1 cellular context compared by ENCODE assay signal in genomic region chr11:118620529-118621070, GRCh38.
A peak's percentile ranks its signal among the peaks of the same experiment; 100 is the strongest.
TF ChIP-seq lines count a peak whose summit lies in the region.

No MANE protein-coding gene starts in this region.

TF ChIP-seq in HepG2, 621 proteins besides CTCF, POLR2A, EP300 and RAD21 (continued from another document and continues in another):
- TF ChIP-seq ZNF737 (CRISPR knock-in tag; IDR thresholded peaks at IDR 0.05; ENCODE audit: borderline replicate concordance) (0 out of 2 replicates have a peak, but pooled peaks have one; percentile 39), WIZ (CRISPR knock-in tag; IDR thresholded peaks at IDR 0.05) (0 out of 2 replicates have a peak, but pooled peaks have one; percentile 34), ZNF704 (CRISPR knock-in tag; IDR thresholded peaks at IDR 0.05; ENCODE audit: borderline replicate concordance) (0 out of 2 replicates have a peak, but pooled peaks have one; percentile 16), ZNF430 (CRISPR knock-in tag; IDR thresholded peaks at IDR 0.05) (peak; percentile 94), KLF16 (CRISPR knock-in tag; IDR thresholded peaks at IDR 0.05) (peak in 1 of 2 experiments; percentile 14; a peak in 1 of 4 replicates), NCOA1 (CRISPR knock-in tag; IDR thresholded peaks at IDR 0.05) (0 out of 2 replicates have a peak, but pooled peaks have one; percentile 16), POLR2AphosphoS5 (IDR thresholded peaks at IDR 0.05; ENCODE audit: low read depth, low read length) (peak; percentile 92), KLF6 (CRISPR knock-in tag; IDR thresholded peaks at IDR 0.05) (0 out of 2 replicates have a peak, but pooled peaks have one; percentile 14), ZNF292 (CRISPR knock-in tag; IDR thresholded peaks at IDR 0.05; ENCODE audit: borderline replicate concordance, low read depth) (peak; percentile 30; the same call in 1 of the 2 replicates), SRSF1 (optimal IDR thresholded peaks at IDR 0.05; ENCODE audit: low read depth, low read length) (peak; percentile 24), ZNF770 (CRISPR knock-in tag; IDR thresholded peaks at IDR 0.05) (no peak; the same call in none of the 2 replicates), SPEN (CRISPR knock-in tag; IDR thresholded peaks at IDR 0.05; ENCODE audit: low read depth) (peak; percentile 73), PCBP2 (optimal IDR thresholded peaks at IDR 0.05; ENCODE audit: low read depth, low read length, poor library complexity, severe bottlenecking) (no peak), ZFP91 (CRISPR knock-in tag; IDR thresholded peaks at IDR 0.05; ENCODE audit: borderline replicate concordance) (peak; percentile 86), MED8 (CRISPR knock-in tag; IDR thresholded peaks at IDR 0.05; ENCODE audit: insufficient replicate concordance) (peak; percentile 43), FOXA3 (CRISPR knock-in tag; IDR thresholded peaks at IDR 0.05) (peak; percentile 51; the same call in 1 of the 2 replicates), KLF12 (CRISPR knock-in tag; IDR thresholded peaks at IDR 0.05; ENCODE audit: borderline replicate concordance) (peak; percentile 61), IKZF4 (CRISPR knock-in tag; IDR thresholded peaks at IDR 0.05; ENCODE audit: borderline replicate concordance, low read depth, not compliant biosample characterization) (no peak), ZNF263 (CRISPR knock-in tag; IDR thresholded peaks at IDR 0.05) (peak; percentile 14; the same call in 1 of the 2 replicates), MIXL1 (CRISPR knock-in tag; IDR thresholded peaks at IDR 0.05) (no peak), HNRNPL (IDR thresholded peaks at IDR 0.05; ENCODE audit: low read depth, low read length) (0 out of 2 replicates have a peak, but pooled peaks have one; percentile 66), ZBED4 (CRISPR knock-in tag; IDR thresholded peaks at IDR 0.05; ENCODE audit: borderline replicate concordance) (peak; percentile 93), ZNF34 (CRISPR knock-in tag; IDR thresholded peaks at IDR 0.05; ENCODE audit: borderline replicate concordance) (0 out of 2 replicates have a peak, but pooled peaks have one; percentile 75), ZNF678 (CRISPR knock-in tag; IDR thresholded peaks at IDR 0.05) (0 out of 2 replicates have a peak, but pooled peaks have one; percentile 60), ZNF17 (CRISPR knock-in tag; IDR thresholded peaks at IDR 0.05) (no peak), ZNF577 (CRISPR knock-in tag; IDR thresholded peaks at IDR 0.05; ENCODE audit: borderline replicate concordance, low read depth) (no peak), HINFP (CRISPR knock-in tag; IDR thresholded peaks at IDR 0.05; ENCODE audit: low read depth) (0 out of 2 replicates have a peak, but pooled peaks have one; percentile 14), ZNF800 (CRISPR knock-in tag; IDR thresholded peaks at IDR 0.05) (0 out of 2 replicates have a peak, but pooled peaks have one; percentile 15)
- TF ChIP-seq, protein P1, sequence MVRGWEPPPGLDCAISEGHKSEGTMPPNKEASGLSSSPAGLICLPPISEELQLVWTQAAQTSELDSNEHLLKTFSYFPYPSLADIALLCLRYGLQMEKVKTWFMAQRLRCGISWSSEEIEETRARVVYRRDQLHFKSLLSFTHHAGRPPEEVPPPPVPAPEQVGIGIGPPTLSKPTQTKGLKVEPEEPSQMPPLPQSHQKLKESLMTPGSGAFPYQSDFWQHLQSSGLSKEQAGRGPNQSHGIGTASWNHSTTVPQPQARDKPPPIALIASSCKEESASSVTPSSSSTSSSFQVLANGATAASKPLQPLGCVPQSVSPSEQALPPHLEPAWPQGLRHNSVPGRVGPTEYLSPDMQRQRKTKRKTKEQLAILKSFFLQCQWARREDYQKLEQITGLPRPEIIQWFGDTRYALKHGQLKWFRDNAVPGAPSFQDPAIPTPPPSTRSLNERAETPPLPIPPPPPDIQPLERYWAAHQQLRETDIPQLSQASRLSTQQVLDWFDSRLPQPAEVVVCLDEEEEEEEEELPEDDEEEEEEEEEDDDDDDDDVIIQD (CRISPR knock-in tag; IDR thresholded peaks at IDR 0.05; ENCODE audit: low read depth), result peak; percentile 61; the same call in 1 of the 2 replicates
- TF ChIP-seq, protein P2, sequence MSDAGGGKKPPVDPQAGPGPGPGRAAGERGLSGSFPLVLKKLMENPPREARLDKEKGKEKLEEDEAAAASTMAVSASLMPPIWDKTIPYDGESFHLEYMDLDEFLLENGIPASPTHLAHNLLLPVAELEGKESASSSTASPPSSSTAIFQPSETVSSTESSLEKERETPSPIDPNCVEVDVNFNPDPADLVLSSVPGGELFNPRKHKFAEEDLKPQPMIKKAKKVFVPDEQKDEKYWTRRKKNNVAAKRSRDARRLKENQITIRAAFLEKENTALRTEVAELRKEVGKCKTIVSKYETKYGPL (CRISPR knock-in tag; IDR thresholded peaks at IDR 0.05), result no peak
- TF ChIP-seq, protein P3, sequence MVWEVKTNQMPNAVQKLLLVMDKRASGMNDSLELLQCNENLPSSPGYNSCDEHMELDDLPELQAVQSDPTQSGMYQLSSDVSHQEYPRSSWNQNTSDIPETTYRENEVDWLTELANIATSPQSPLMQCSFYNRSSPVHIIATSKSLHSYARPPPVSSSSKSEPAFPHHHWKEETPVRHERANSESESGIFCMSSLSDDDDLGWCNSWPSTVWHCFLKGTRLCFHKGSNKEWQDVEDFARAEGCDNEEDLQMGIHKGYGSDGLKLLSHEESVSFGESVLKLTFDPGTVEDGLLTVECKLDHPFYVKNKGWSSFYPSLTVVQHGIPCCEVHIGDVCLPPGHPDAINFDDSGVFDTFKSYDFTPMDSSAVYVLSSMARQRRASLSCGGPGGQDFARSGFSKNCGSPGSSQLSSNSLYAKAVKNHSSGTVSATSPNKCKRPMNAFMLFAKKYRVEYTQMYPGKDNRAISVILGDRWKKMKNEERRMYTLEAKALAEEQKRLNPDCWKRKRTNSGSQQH (CRISPR knock-in tag; IDR thresholded peaks at IDR 0.05; ENCODE audit: low read depth), result no peak
- TF ChIP-seq, protein P4, sequence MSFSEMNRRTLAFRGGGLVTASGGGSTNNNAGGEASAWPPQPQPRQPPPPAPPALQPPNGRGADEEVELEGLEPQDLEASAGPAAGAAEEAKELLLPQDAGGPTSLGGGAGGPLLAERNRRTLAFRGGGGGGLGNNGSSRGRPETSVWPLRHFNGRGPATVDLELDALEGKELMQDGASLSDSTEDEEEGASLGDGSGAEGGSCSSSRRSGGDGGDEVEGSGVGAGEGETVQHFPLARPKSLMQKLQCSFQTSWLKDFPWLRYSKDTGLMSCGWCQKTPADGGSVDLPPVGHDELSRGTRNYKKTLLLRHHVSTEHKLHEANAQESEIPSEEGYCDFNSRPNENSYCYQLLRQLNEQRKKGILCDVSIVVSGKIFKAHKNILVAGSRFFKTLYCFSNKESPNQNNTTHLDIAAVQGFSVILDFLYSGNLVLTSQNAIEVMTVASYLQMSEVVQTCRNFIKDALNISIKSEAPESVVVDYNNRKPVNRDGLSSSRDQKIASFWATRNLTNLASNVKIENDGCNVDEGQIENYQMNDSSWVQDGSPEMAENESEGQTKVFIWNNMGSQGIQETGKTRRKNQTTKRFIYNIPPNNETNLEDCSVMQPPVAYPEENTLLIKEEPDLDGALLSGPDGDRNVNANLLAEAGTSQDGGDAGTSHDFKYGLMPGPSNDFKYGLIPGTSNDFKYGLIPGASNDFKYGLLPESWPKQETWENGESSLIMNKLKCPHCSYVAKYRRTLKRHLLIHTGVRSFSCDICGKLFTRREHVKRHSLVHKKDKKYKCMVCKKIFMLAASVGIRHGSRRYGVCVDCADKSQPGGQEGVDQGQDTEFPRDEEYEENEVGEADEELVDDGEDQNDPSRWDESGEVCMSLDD (CRISPR knock-in tag; IDR thresholded peaks at IDR 0.05; ENCODE audit: borderline replicate concordance), result peak; percentile 36; the same call in 1 of the 2 replicates
